In the genomic region with DNA sequence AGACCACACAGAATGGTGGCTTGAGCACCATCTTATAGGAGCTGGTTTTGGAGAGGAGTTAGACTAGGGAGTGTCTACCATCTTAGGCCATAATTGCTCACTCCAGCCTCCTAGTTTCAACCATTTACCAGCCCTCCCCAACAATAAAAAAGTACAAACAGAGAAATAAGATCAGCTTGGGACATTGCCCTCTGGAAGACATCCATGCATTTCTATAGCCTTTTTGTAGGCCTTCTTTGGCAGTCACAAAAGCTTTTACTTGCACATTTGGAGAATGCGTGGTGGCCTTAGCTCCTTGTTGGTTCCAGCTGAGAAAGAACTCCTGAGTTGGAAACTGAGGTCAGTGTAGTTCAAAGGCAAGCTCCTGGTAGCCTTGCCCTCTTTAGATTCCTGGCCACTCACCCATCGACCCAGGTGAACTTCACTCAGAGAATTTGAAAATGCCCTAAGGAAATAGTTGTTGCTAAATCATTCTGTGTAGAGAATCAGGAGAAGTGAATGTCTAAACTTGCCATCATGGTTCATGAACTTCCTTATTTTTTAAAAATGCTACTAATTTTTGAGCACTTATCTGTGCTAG, we compare ENCODE assay signal across 22 cellular contexts.
"Had no signal": no experiment of that assay in that cellular context is flagged by ENCODE, and none has a peak within 500 bp of the region (broad histone marks: within the 10 kb centered on the region; RNA-seq: fewer than 3 reads in every experiment).

No MANE protein-coding gene starts in this region.

- H3K4me3 ChIP-seq: ascending aorta, esophagus muscularis mucosa, suprapubic skin, tibial nerve had no signal

- H3K4me1 Mint-ChIP-seq: activated CD4-positive, alpha-beta memory T cell treated with anti-CD3 and anti-CD28 coated beads, Interleukin-2, amount 10 ng/mL, durations not matched to agents 7 days and 5 days; activated CD4-positive, alpha-beta T cell treated with anti-CD3 and anti-CD28 coated beads, Interleukin-2, amount 10 ng/mL, durations not matched to agents 7 days and 5 days; activated naive CD4-positive, alpha-beta T cell treated with anti-CD3 and anti-CD28 coated beads, Interleukin-2, amount 10 ng/mL, durations not matched to agents 7 days and 5 days; activated naive CD8-positive, alpha-beta T cell treated with anti-CD3 and anti-CD28 coated beads, Interleukin-2, amount 10 ng/mL, durations not matched to agents 7 days and 5 days; brain had no signal

- H3K36me3 ChIP-seq: ascending aorta, esophagus muscularis mucosa, suprapubic skin, tibial nerve had no signal

- DNase-seq: activated CD4-positive, alpha-beta memory T cell treated with anti-CD3 and anti-CD28 coated beads, Interleukin-2, amount 10 ng/mL, durations not matched to agents 7 days and 5 days; activated CD4-positive, alpha-beta T cell treated with anti-CD3 and anti-CD28 coated beads for 1 hour; activated CD4-positive, alpha-beta T cell treated with anti-CD3 and anti-CD28 coated beads, Interleukin-2, amount 10 ng/mL, durations not matched to agents 7 days and 5 days; activated CD8-positive, alpha-beta memory T cell treated with anti-CD3 and anti-CD28 coated beads, Interleukin-2, amount 50 U/mL, for 48 hours; activated gamma-delta T cell; activated naive CD4-positive, alpha-beta T cell treated with anti-CD3 and anti-CD28 coated beads, Interleukin-2, amount 10 ng/mL, durations not matched to agents 7 days and 5 days; activated naive CD8-positive, alpha-beta T cell treated with anti-CD3 and anti-CD28 coated beads, Interleukin-2, amount 10 ng/mL, durations not matched to agents 7 days and 5 days; activated T-cell treated with anti-CD3 and anti-CD28 coated beads, Interleukin-2, amount 50 U/mL, for 24 hours; cortex of kidney; glutamatergic neuron; mesenchymal stem cell; right cardiac atrium; stimulated activated CD4-positive, alpha-beta T cell treated with anti-CD3 and anti-CD28 coated beads, Interleukin-15, amount 100 ng/mL, for 24 hours; stimulated activated CD4-positive, alpha-beta T cell treated with anti-CD3 and anti-CD28 coated beads, Interleukin-2, amount 100 ng/mL, for 24 hours; stimulated activated naive CD4-positive, alpha-beta T cell; T-helper 2 cell had no signal

- H3K4me1 ChIP-seq: ascending aorta, esophagus muscularis mucosa, suprapubic skin, tibial nerve had no signal

- H3K27ac Mint-ChIP-seq: activated CD4-positive, alpha-beta memory T cell treated with anti-CD3 and anti-CD28 coated beads, Interleukin-2, amount 10 ng/mL, durations not matched to agents 7 days and 5 days; activated CD4-positive, alpha-beta T cell treated with anti-CD3 and anti-CD28 coated beads, Interleukin-2, amount 10 ng/mL, durations not matched to agents 7 days and 5 days; activated naive CD4-positive, alpha-beta T cell treated with anti-CD3 and anti-CD28 coated beads, Interleukin-2, amount 10 ng/mL, durations not matched to agents 7 days and 5 days; activated naive CD8-positive, alpha-beta T cell treated with anti-CD3 and anti-CD28 coated beads, Interleukin-2, amount 10 ng/mL, durations not matched to agents 7 days and 5 days; activated T-cell treated with anti-CD3 and anti-CD28 coated beads, Interleukin-2, amount 50 U/mL, for 24 hours; brain; natural killer cell treated with Interleukin-12 subunit alpha and Interleukin-12 subunit beta and Interleukin-15 and Interleukin-18, amount 100 ng/mL, for 72 hours had no signal

- H3K27me3 ChIP-seq: ascending aorta, suprapubic skin, tibial nerve had no signal

- H3K9me3 ChIP-seq: ascending aorta, esophagus muscularis mucosa, suprapubic skin, tibial nerve had no signal

- H3K36me3 Mint-ChIP-seq: activated naive CD4-positive, alpha-beta T cell treated with anti-CD3 and anti-CD28 coated beads, Interleukin-2, amount 10 ng/mL, durations not matched to agents 7 days and 5 days; activated naive CD8-positive, alpha-beta T cell treated with anti-CD3 and anti-CD28 coated beads, Interleukin-2, amount 10 ng/mL, durations not matched to agents 7 days and 5 days; brain; natural killer cell treated with Interleukin-12 subunit alpha and Interleukin-12 subunit beta and Interleukin-15 and Interleukin-18, amount 100 ng/mL, for 72 hours had no signal

- H3K27ac ChIP-seq: ascending aorta, esophagus muscularis mucosa, suprapubic skin, tibial nerve had no signal

- H3K4me3 Mint-ChIP-seq: activated CD4-positive, alpha-beta memory T cell treated with anti-CD3 and anti-CD28 coated beads, Interleukin-2, amount 10 ng/mL, durations not matched to agents 7 days and 5 days; activated CD4-positive, alpha-beta T cell treated with anti-CD3 and anti-CD28 coated beads, Interleukin-2, amount 10 ng/mL, durations not matched to agents 7 days and 5 days; activated naive CD4-positive, alpha-beta T cell treated with anti-CD3 and anti-CD28 coated beads, Interleukin-2, amount 10 ng/mL, durations not matched to agents 7 days and 5 days; activated naive CD8-positive, alpha-beta T cell treated with anti-CD3 and anti-CD28 coated beads, Interleukin-2, amount 10 ng/mL, durations not matched to agents 7 days and 5 days; activated T-cell treated with anti-CD3 and anti-CD28 coated beads, Interleukin-2, amount 50 U/mL, for 24 hours; brain; natural killer cell treated with Interleukin-12 subunit alpha and Interleukin-12 subunit beta and Interleukin-15 and Interleukin-18, amount 100 ng/mL, for 72 hours had no signal

- H3K27me3 Mint-ChIP-seq: activated CD4-positive, alpha-beta T cell treated with anti-CD3 and anti-CD28 coated beads, Interleukin-2, amount 10 ng/mL, durations not matched to agents 7 days and 5 days; activated naive CD8-positive, alpha-beta T cell treated with anti-CD3 and anti-CD28 coated beads, Interleukin-2, amount 10 ng/mL, durations not matched to agents 7 days and 5 days; activated T-cell treated with anti-CD3 and anti-CD28 coated beads, Interleukin-2, amount 50 U/mL, for 24 hours had no signal

- ATAC-seq: natural killer cell treated with Interleukin-12 subunit alpha and Interleukin-12 subunit beta and Interleukin-15 and Interleukin-18, amount 100 ng/mL, for 72 hours; right cardiac atrium had no signal
